In genomic region chr9:104784098-104784497, GRCh38 we compare ENCODE assay signal across 14 cellular contexts. TPM values are rescaled to one million over a fixed set of nuclear protein-coding genes. Genes with fewer than 3 reads are reported as not detected.
DNase-seq lines count a peak whose midpoint lies in the region; ATAC-seq, FAIRE-seq and TF ChIP-seq lines count a peak whose summit lies in the region.
"Had no signal": no experiment of that assay in that cellular context is flagged by ENCODE, and none has a peak within 500 bp of the region (broad histone marks: within the 10 kb centered on the region; RNA-seq: fewer than 3 reads in every experiment).

No MANE protein-coding gene starts in this region.

- TF ChIP-seq RAD21 in HepG2 (CRISPR knock-in tag; IDR thresholded peaks at IDR 0.05) = no peak

- H3K4me1 ChIP-seq in ovary (ENCODE audit: insufficient read depth) (no peaks in the 10 kb centered on the region), HepG2 (ENCODE audit: insufficient read depth, low read length) (no peaks in the 10 kb centered on the region)
- H3K4me1 ChIP-seq: Peyer's patch had no signal

- no peak overlapping the region for H2AFZ ChIP-seq in HepG2 (ENCODE audit: low read length)

- no TSS peak for BruUV-seq in HepG2 (replicated peaks; lab: Mats Ljungman, UMichigan)

- TF ChIP-seq POLR2A in ovary (IDR thresholded peaks at IDR 0.05) (no peak), HepG2 (IDR thresholded peaks at IDR 0.05; ENCODE audit: insufficient read depth in 1 of 2, low read depth in 2 of 2, low read length in 2 of 2) (no peak)

- no peaks in the 10 kb centered on the region for H4K20me1 ChIP-seq in HepG2 (ENCODE audit: insufficient read depth, low read length)

- H3K36me3 ChIP-seq in ovary (no peaks in the 10 kb centered on the region), HepG2 (replicated peaks in 1 of 2; ENCODE audit: control insufficient read depth in 1 of 2, insufficient read depth in 2 of 2, low read length in 2 of 2) (peaks cover 30 to 67% of the 10 kb centered on the region in 2 experiments)

- intact Hi-C loops in ovary (cut with DNase I) (no loop called here), HepG2 (cut with micrococcal nuclease; ENCODE audit: unreplicated experiment) (loop anchor here (10.0 kb wide), 1 partner anchor 631 kb away; no protein-coding TSS in a partner anchor)

- no peak for FAIRE-seq in HepG2 (lab: Jason Lieb, UNC)

- in situ Hi-C loops in HepG2 (cut with HindIII; ENCODE audit: extremely low pct_ligation_motif_present, low pct_unique_long_range_greater_than_20kb) = no loop called here

- H3K27me3 ChIP-seq in ovary (no peaks in the 10 kb centered on the region), HepG2 (ENCODE audit: control insufficient read depth in 1 of 2, insufficient read depth in 2 of 2, low read length in 2 of 2) (no peaks in the 10 kb centered on the region)
- H3K27me3 ChIP-seq: Peyer's patch had no signal

- H3K27ac ChIP-seq in ovary (no peak overlapping the region), HepG2 (ENCODE audit: extremely low read length, insufficient read depth, low read length) (no peak overlapping the region)
- H3K27ac ChIP-seq: Peyer's patch had no signal

- TF ChIP-seq CTCF in ovary (IDR thresholded peaks at IDR 0.05) (no peak), HepG2 (CRISPR knock-in tag; IDR thresholded peaks at IDR 0.05) (no peak)

- WGBS in ovary, 3 donors = 47 to 55% (median 52%) methylated on average over 2 of the region's 2 CpGs
- 91% methylated on average over 2 of the region's 2 CpGs for WGBS in HepG2 (ENCODE audit: low lambda C conversion rate)

- H3K79me2 ChIP-seq in HepG2 (ENCODE audit: insufficient read depth, low read length) = no peaks in the 10 kb centered on the region

- ATAC-seq in GM19395 (IDR thresholded peaks at IDR 0.05; ENCODE audit: unreplicated experiment) = peak; percentile 84
- peak; percentile 84 for ATAC-seq in HG02852 (IDR thresholded peaks at IDR 0.05; ENCODE audit: unreplicated experiment)
- peak; percentile 61 for ATAC-seq in HG03575 (IDR thresholded peaks at IDR 0.05; ENCODE audit: extremely low read depth, insufficient number of reproducible peaks, low FRiP score, unreplicated experiment)
- ATAC-seq in HepG2 = no peak
- ATAC-seq: activated CD4-positive, CD25-positive, alpha-beta regulatory T cell treated with anti-CD3 and anti-CD28 coated beads, Interleukin-2, amount 50 U/mL, for 24 hours had no signal

- peak; percentile 24 for DNase-seq in CD1c-positive myeloid dendritic cell (ENCODE audit: extremely low spot score)
- no peak for DNase-seq in COLO668 (lab: John Stamatoyannopoulos, UW; ENCODE audit: unreplicated experiment)
- no peak for DNase-seq in ovary
- DNase-seq in activated effector memory CD4-positive, alpha-beta T cell treated with anti-CD3 and anti-CD28 coated beads, Interleukin-2, amount 50 U/mL, for 16 hours = no peak
- no peak for DNase-seq in HepG2 (ENCODE audit: low spot score)
- DNase-seq: activated naive CD4-positive, alpha-beta T cell treated with anti-CD3 and anti-CD28 coated beads, Interleukin-2, amount 50 U/mL, for 16 hours; glutamatergic neuron; NCI-H1417; Peyer's patch; stimulated activated CD8-positive, alpha-beta memory T cell treated with anti-CD3 and anti-CD28 coated beads, Interleukin-4, amount 100 ng/mL, for 48 hours had no signal

- CTCF ChIA-PET in HepG2 (lab: Yijun Ruan, JAX; ENCODE audit: low intra/inter-chr PET ratio, low total read pairs) = no interaction called here

- H3K9ac ChIP-seq in HepG2 (ENCODE audit: insufficient read depth, low read depth, low read length) = no peak overlapping the region

- no peak overlapping the region for H3K4me2 ChIP-seq in HepG2 (ENCODE audit: low read depth, low read length)

- no peak for TF ChIP-seq EP300 in ovary (IDR thresholded peaks at IDR 0.05)
- TF ChIP-seq EP300 in HepG2 (IDR thresholded peaks at IDR 0.05; ENCODE audit: low read depth in 2 of 2, low read length in 2 of 2) = no peak
- TF ChIP-seq EP300 in HepG2 (CRISPR knock-in tag; IDR thresholded peaks at IDR 0.05; ENCODE audit: borderline replicate concordance) = no peak

- POLR2A ChIA-PET in HepG2 (lab: Yijun Ruan, JAX) = no interaction called here

- H3K9me3 ChIP-seq in ovary (no peaks in the 10 kb centered on the region), HepG2 (ENCODE audit: low read length) (no peaks in the 10 kb centered on the region)
- H3K9me3 ChIP-seq: Peyer's patch had no signal

- H3K4me3 ChIP-seq in ovary (no peak overlapping the region), HepG2 (replicated peaks in 1 of 3; ENCODE audit: insufficient read depth in 1 of 3, low read depth in 2 of 3, low read length in 3 of 3) (no peak overlapping the region)
- H3K4me3 ChIP-seq: Peyer's patch had no signal

TF ChIP-seq in HepG2, 621 proteins besides CTCF, POLR2A, EP300 and RAD21:
- TF ChIP-seq GPN1 (CRISPR knock-in tag; IDR thresholded peaks at IDR 0.05; ENCODE audit: borderline replicate concordance) = no peak
- TF ChIP-seq SNRNP70 (IDR thresholded peaks at IDR 0.05; ENCODE audit: low read depth, low read length) = no peak
- no peak for TF ChIP-seq HMGA1 (CRISPR knock-in tag; conservative IDR thresholded peaks at IDR 0.05)
- TF ChIP-seq TCF12 (IDR thresholded peaks at IDR 0.05) = no peak
- TF ChIP-seq TCF12 (CRISPR knock-in tag; IDR thresholded peaks at IDR 0.05) = no peak
- no peak for TF ChIP-seq ATAD3A (CRISPR knock-in tag; IDR thresholded peaks at IDR 0.05)
- no peak for TF ChIP-seq SMARCC2 (IDR thresholded peaks at IDR 0.05)

RNA-seq across cellular contexts. Expression of gene NIPSNAP3B, which starts 20.2 kb away (rescaled TPM):
- total RNA-seq in ovary (1 to 10 TPM; 2.9 to 7.1 (median 6.0) TPM), HepG2 (2016; rRNA removed; fragmentation: Illumina TruSeq; extraction: Trizol) (0.44 and 1.3 TPM in 2 replicates)
- polyA plus RNA-seq in ovary (1 to 10 TPM; 3.1 to 5.4 TPM), HepG2 (2011; rRNA removed) (1.5 and 2.1 TPM in 2 replicates)
- 0.18 TPM in 1 of 2 replicates, not detected in the other for total RNA-seq in HepG2 (2016; cell fraction: cytosol; rRNA removed; fragmentation: Illumina TruSeq; extraction: Trizol; ENCODE audit: low read depth)
- 0.41 and 0.76 TPM in 2 replicates for total RNA-seq in HepG2 (2016; cell fraction: insoluble cytoplasmic fraction; rRNA removed; fragmentation: Illumina TruSeq; extraction: Trizol)
- total RNA-seq in HepG2 (2016; cell fraction: membrane; rRNA removed; fragmentation: Illumina TruSeq; extraction: Trizol) = 0.12 and 0.21 TPM in 2 replicates
- total RNA-seq in HepG2 (2016; cell fraction: nucleus; rRNA removed; fragmentation: Illumina TruSeq; extraction: Trizol) = 2.1 and 2.6 TPM in 2 replicates
- polyA plus RNA-seq in HepG2 (2011; cell fraction: cytosol; rRNA removed) = 0.16 and 0.46 TPM in 2 replicates
- 2.0 and 2.8 TPM in 2 replicates for polyA plus RNA-seq in HepG2 (2011; cell fraction: nucleus; rRNA removed)
- 1.1 and 1.2 TPM in 2 replicates for polyA plus RNA-seq in HepG2 (2012)
- not detected in 2 replicates for polyA plus RNA-seq in HepG2 (2016; cell fraction: cytosol; fragmentation: Illumina TruSeq; extraction: Trizol; ENCODE audit: low read depth)
- polyA plus RNA-seq in HepG2 (2016; cell fraction: insoluble cytoplasmic fraction; fragmentation: Illumina TruSeq; extraction: Trizol; ENCODE audit: low read depth) = 0.57 and 0.63 TPM in 2 replicates
- 0.15 and 0.18 TPM in 2 replicates for polyA plus RNA-seq in HepG2 (2016; cell fraction: membrane; fragmentation: Illumina TruSeq; extraction: Trizol; ENCODE audit: low read depth)
- 2.9 and 4.1 TPM in 2 replicates for polyA plus RNA-seq in HepG2 (2016; cell fraction: nucleus; fragmentation: Illumina TruSeq; extraction: Trizol; ENCODE audit: insufficient read depth, low read depth)
- polyA minus RNA-seq in HepG2 (2011; rRNA and poly(A)+ RNA removed; ENCODE audit: low replicate concordance) = 0.40 TPM in 1 of 2 replicates, not detected in the other
- not detected in 2 replicates for polyA minus RNA-seq in HepG2 (2011; cell fraction: cytosol; rRNA and poly(A)+ RNA removed)
- polyA minus RNA-seq in HepG2 (2011; cell fraction: nucleus; rRNA and poly(A)+ RNA removed) = 2.4 and 3.0 TPM in 2 replicates

RNA-seq across cellular contexts. Expression of gene NIPSNAP3A, which starts 36.6 kb away (rescaled TPM):
- total RNA-seq in ovary (10 to 100 TPM; 12.6 to 22.8 (median 17.4) TPM), HepG2 (2016; rRNA removed; fragmentation: Illumina TruSeq; extraction: Trizol) (14.6 and 23.8 TPM in 2 replicates)
- polyA plus RNA-seq in ovary (10 to 100 TPM; 16.0 to 20.7 TPM), HepG2 (2011; rRNA removed) (11.7 and 13.7 TPM in 2 replicates)
- 3.1 and 3.3 TPM in 2 replicates for total RNA-seq in HepG2 (2016; cell fraction: cytosol; rRNA removed; fragmentation: Illumina TruSeq; extraction: Trizol; ENCODE audit: low read depth)
- total RNA-seq in HepG2 (2016; cell fraction: insoluble cytoplasmic fraction; rRNA removed; fragmentation: Illumina TruSeq; extraction: Trizol) = 15.3 and 24.1 TPM in 2 replicates
- 4.3 and 4.7 TPM in 2 replicates for total RNA-seq in HepG2 (2016; cell fraction: membrane; rRNA removed; fragmentation: Illumina TruSeq; extraction: Trizol)
- total RNA-seq in HepG2 (2016; cell fraction: nucleus; rRNA removed; fragmentation: Illumina TruSeq; extraction: Trizol) = 7.8 and 9.0 TPM in 2 replicates
- polyA plus RNA-seq in HepG2 (2011; cell fraction: cytosol; rRNA removed) = 5.4 and 8.4 TPM in 2 replicates
- 4.2 and 7.0 TPM in 2 replicates for polyA plus RNA-seq in HepG2 (2011; cell fraction: nucleus; rRNA removed)
- 7.9 and 8.7 TPM in 2 replicates for polyA plus RNA-seq in HepG2 (2012)
- polyA plus RNA-seq in HepG2 (2016; cell fraction: cytosol; fragmentation: Illumina TruSeq; extraction: Trizol; ENCODE audit: low read depth) = 1.9 and 2.0 TPM in 2 replicates
- 24.3 and 26.7 TPM in 2 replicates for polyA plus RNA-seq in HepG2 (2016; cell fraction: insoluble cytoplasmic fraction; fragmentation: Illumina TruSeq; extraction: Trizol; ENCODE audit: low read depth)
- polyA plus RNA-seq in HepG2 (2016; cell fraction: membrane; fragmentation: Illumina TruSeq; extraction: Trizol; ENCODE audit: low read depth) = 3.3 and 3.6 TPM in 2 replicates
- 12.3 and 12.4 TPM in 2 replicates for polyA plus RNA-seq in HepG2 (2016; cell fraction: nucleus; fragmentation: Illumina TruSeq; extraction: Trizol; ENCODE audit: insufficient read depth, low read depth)
- polyA minus RNA-seq in HepG2 (2011; rRNA and poly(A)+ RNA removed; ENCODE audit: low replicate concordance) = 3.1 and 4.9 TPM in 2 replicates
- 4.4 and 4.6 TPM in 2 replicates for polyA minus RNA-seq in HepG2 (2011; cell fraction: cytosol; rRNA and poly(A)+ RNA removed)
- 8.6 and 9.1 TPM in 2 replicates for polyA minus RNA-seq in HepG2 (2011; cell fraction: nucleus; rRNA and poly(A)+ RNA removed)
